21 cellular contexts compared by ENCODE assay signal in genomic region chr2:42947809-42948595, GRCh38.
DNase-seq lines count a peak whose midpoint lies in the region; ATAC-seq, FAIRE-seq and TF ChIP-seq lines count a peak whose summit lies in the region.
"Had no signal": no experiment of that assay in that cellular context is flagged by ENCODE, and none has a peak within 500 bp of the region (broad histone marks: within the 10 kb centered on the region; RNA-seq: fewer than 3 reads in every experiment).

No MANE protein-coding gene starts in this region.

- no peaks in the 10 kb centered on the region for H3K9me3 Mint-ChIP-seq in Caco-2 (ENCODE audit: unreplicated experiment)
- H3K9me3 Mint-ChIP-seq in progenitor cell of endocrine pancreas (ENCODE audit: low read depth): peaks cover 3% of the 10 kb centered on the region
- H3K9me3 Mint-ChIP-seq: activated CD4-positive, alpha-beta T cell treated with anti-CD3 and anti-CD28 coated beads, Interleukin-2, amount 10 ng/mL, durations not matched to agents 24 days and 14 days; activated naive CD4-positive, alpha-beta T cell treated with anti-CD3 and anti-CD28 coated beads for 36 hours; activated T-cell treated with anti-CD3 and anti-CD28 coated beads, Interleukin-2, amount 50 U/mL, for 4 hours; CD8-positive, alpha-beta memory T cell had no signal

- no peak overlapping the region for H2BK20ac ChIP-seq in H1 (ENCODE audit: low read length)

- H3K36me3 ChIP-seq in Caco-2 (ENCODE audit: control insufficient read depth, insufficient read depth, low read length) (no peaks in the 10 kb centered on the region), H1 (ENCODE audit: control insufficient read depth in 2 of 4, insufficient read depth in 4 of 4, low read length in 3 of 4) (no peaks in the 10 kb centered on the region), upper lobe of left lung (no peaks in the 10 kb centered on the region)
- H3K36me3 ChIP-seq: lower lobe of right lung, prostate gland, tibial nerve had no signal

- no peak overlapping the region for H4K8ac ChIP-seq in H1 (ENCODE audit: extremely low read depth, insufficient read depth, low read length)

- BruUV-seq in Caco-2 (replicated peaks; lab: Mats Ljungman, UMichigan): no TSS peak

- H3K4me3 ChIP-seq in Caco-2 (ENCODE audit: low read depth, low read length): no peak overlapping the region
- H3K4me3 ChIP-seq in HL-60 (replicated peaks; ENCODE audit: insufficient read depth, low read length): no peak overlapping the region
- H3K4me3 ChIP-seq in H1 (ENCODE audit: extremely low read depth in 1 of 4, insufficient read depth in 2 of 4, low read depth in 3 of 4, low read length in 4 of 4): no peak overlapping the region
- no peak overlapping the region for H3K4me3 ChIP-seq in upper lobe of left lung
- H3K4me3 ChIP-seq: lower lobe of right lung, prostate gland, tibial nerve had no signal

- POLR2A ChIA-PET in Caco-2 (lab: Charles Lee) (interaction anchor here (0.5 kb wide), 1 partner anchor 23 kb away, joined by 3 read pairs; no protein-coding TSS in a partner anchor), H1 (lab: Charles Lee; ENCODE audit: partially characterized antibody) (interaction anchor here (0.8 kb wide), 1 partner anchor 137 kb away, joined by 3 read pairs; no protein-coding TSS in a partner anchor)

- no peak overlapping the region for H2AFZ ChIP-seq in H1 (ENCODE audit: low read length)

- intact Hi-C loops in Caco-2 (cut with micrococcal nuclease; ENCODE audit: unreplicated experiment): loop anchor here (1.0 to 10.0 kb wide), 7 partner anchors 26 to 594 kb away; no protein-coding TSS in a partner anchor

- H3K14ac ChIP-seq in H1 (ENCODE audit: insufficient read length): no peak overlapping the region

- no peaks in the 10 kb centered on the region for H3K27me3 ChIP-seq in Caco-2 (replicated peaks; ENCODE audit: control insufficient read depth, insufficient read depth, low read length)
- no peaks in the 10 kb centered on the region for H3K27me3 ChIP-seq in HL-60 (ENCODE audit: insufficient read depth, poor library complexity, severe bottlenecking)
- H3K27me3 ChIP-seq in H1 (replicated peaks in 1 of 4; ENCODE audit: control insufficient read depth in 3 of 4, extremely low read depth in 1 of 4, insufficient read depth in 3 of 4, low read length in 3 of 4): no peaks in the 10 kb centered on the region
- H3K27me3 ChIP-seq in upper lobe of left lung: no peaks in the 10 kb centered on the region
- H3K27me3 ChIP-seq: tibial nerve had no signal

- no peaks in the 10 kb centered on the region for H3K23me2 ChIP-seq in H1 (ENCODE audit: low read depth, low read length)

- no peak for TF ChIP-seq CTCF in Caco-2 (IDR thresholded peaks at IDR 0.05; ENCODE audit: insufficient read depth in 1 of 2, low read depth in 1 of 2, low read length in 1 of 2, severe bottlenecking in 1 of 2, unreplicated experiment in 1 of 2)
- TF ChIP-seq CTCF in HL-60 (IDR thresholded peaks at IDR 0.05; ENCODE audit: insufficient read depth, low read length): no peak
- TF ChIP-seq CTCF in H1 (IDR thresholded peaks at IDR 0.05; ENCODE audit: control extremely low read depth in 1 of 3, insufficient read depth in 1 of 3, low read depth in 1 of 3, low read length in 3 of 3): no peak
- no peak for TF ChIP-seq CTCF in progenitor cell of endocrine pancreas (IDR thresholded peaks at IDR 0.05; ENCODE audit: unreplicated experiment)
- TF ChIP-seq CTCF in upper lobe of left lung (IDR thresholded peaks at IDR 0.05): no peak

- ATAC-seq in GM21526 (IDR thresholded peaks at IDR 0.05; ENCODE audit: low FRiP score, unreplicated experiment) (no peak), upper lobe of left lung (ENCODE audit: low FRiP score in 2 of 2) (no peak), HG03159 (IDR thresholded peaks at IDR 0.05; ENCODE audit: unreplicated experiment) (no peak)
- ATAC-seq: activated T-cell treated with anti-CD3 and anti-CD28 coated beads, Interleukin-2, amount 50 U/mL, for 4 hours; lower lobe of right lung had no signal

- TF ChIP-seq EP300 in H1 (IDR thresholded peaks at IDR 0.05; ENCODE audit: borderline replicate concordance in 1 of 2, low read depth in 2 of 2, low read length in 2 of 2) (no peak), upper lobe of left lung (IDR thresholded peaks at IDR 0.05) (no peak)

- no peak overlapping the region for H3K9ac ChIP-seq in H1 (replicated peaks in 1 of 4; ENCODE audit: extremely low read depth in 1 of 4, low read depth in 3 of 4, low read length in 3 of 4)

- H3K4me3 Mint-ChIP-seq in Caco-2 (ENCODE audit: unreplicated experiment) (no peak overlapping the region), progenitor cell of endocrine pancreas (ENCODE audit: low read depth) (no peak overlapping the region)
- H3K4me3 Mint-ChIP-seq: activated CD4-positive, alpha-beta T cell treated with anti-CD3 and anti-CD28 coated beads, Interleukin-2, amount 10 ng/mL, durations not matched to agents 24 days and 14 days; activated naive CD4-positive, alpha-beta T cell treated with anti-CD3 and anti-CD28 coated beads for 36 hours; activated T-cell treated with anti-CD3 and anti-CD28 coated beads, Interleukin-2, amount 50 U/mL, for 4 hours; CD8-positive, alpha-beta memory T cell had no signal

- no peaks in the 10 kb centered on the region for H4K20me1 ChIP-seq in H1 (replicated peaks in 1 of 2; ENCODE audit: control insufficient read depth in 1 of 2, insufficient read depth in 2 of 2, low read length in 2 of 2)

- H2BK120ac ChIP-seq in H1 (replicated peaks; ENCODE audit: low read depth, low read length): no peak overlapping the region

- H3K79me2 ChIP-seq in H1 (ENCODE audit: control insufficient read depth in 1 of 2, insufficient read depth in 2 of 2, low read length in 2 of 2): no peaks in the 10 kb centered on the region

- H4K91ac ChIP-seq in H1 (replicated peaks; ENCODE audit: insufficient read length, low read length): no peak overlapping the region

- peak overlapping the region; percentile 92; the same call in 1 of the 2 replicates for H2BK15ac ChIP-seq in H1 (ENCODE audit: low read length)

- DNase-seq in Caco-2 (no peak), HL-60 (ENCODE audit: low read depth in 1 of 2, low spot score in 1 of 2) (no peak), H1 (ENCODE audit: low read depth in 1 of 2, low spot score in 2 of 2) (no peak), progenitor cell of endocrine pancreas (ENCODE audit: low spot score, unreplicated experiment) (no peak), upper lobe of left lung (no peak)
- DNase-seq: activated CD4-positive, alpha-beta T cell treated with anti-CD3 and anti-CD28 coated beads, Interleukin-2, amount 10 ng/mL, durations not matched to agents 24 days and 14 days; activated naive CD4-positive, alpha-beta T cell treated with anti-CD3 and anti-CD28 coated beads for 36 hours; activated T-cell treated with anti-CD3 and anti-CD28 coated beads, Interleukin-2, amount 50 U/mL, for 4 hours; CD8-positive, alpha-beta memory T cell; cortex of kidney; DMS53; H7; lower lobe of right lung; NCI-H1694 treated with DMSO at 0.1 percent for 48 hours; NCI-H2171; NCI-H524 had no signal

- no peak for TF ChIP-seq RAD21 in H1 (IDR thresholded peaks at IDR 0.05 in 1 of 2, conservative IDR thresholded peaks at IDR 0.05 in 1 of 2; ENCODE audit: low read depth in 2 of 2, low read length in 2 of 2)

- H3K9me3 ChIP-seq in Caco-2 (no peaks in the 10 kb centered on the region), H1 (ENCODE audit: insufficient read depth in 2 of 2, low read depth in 1 of 2, low read length in 1 of 2) (no peaks in the 10 kb centered on the region), upper lobe of left lung (no peaks in the 10 kb centered on the region)
- H3K9me3 ChIP-seq: lower lobe of right lung, prostate gland, tibial nerve had no signal

- no peak overlapping the region for H3K4me2 ChIP-seq in H1 (ENCODE audit: insufficient read depth in 1 of 2, low read depth in 2 of 2, low read length in 2 of 2)

- peak overlapping the region; percentile 82; the same call in 1 of the 2 replicates for H2AK5ac ChIP-seq in H1 (ENCODE audit: low read depth, low read length)

- no peak overlapping the region for H2BK5ac ChIP-seq in H1 (ENCODE audit: low read depth, low read length)

- H3K27ac ChIP-seq in HL-60 (replicated peaks): 0 out of 2 replicates have a peak overlapping the region, but pooled peaks have one; percentile 7
- H3K27ac ChIP-seq in H1 (ENCODE audit: low read depth, low read length): no peak overlapping the region
- H3K27ac ChIP-seq in upper lobe of left lung: no peak overlapping the region
- H3K27ac ChIP-seq: lower lobe of right lung, prostate gland had no signal

- no peak for FAIRE-seq in H1 (lab: Jason Lieb, UNC)
- FAIRE-seq: RCC 7860 had no signal

- H3K4me1 ChIP-seq in Caco-2: peaks cover 56% of the 10 kb centered on the region
- H3K4me1 ChIP-seq in H1 (replicated peaks in 1 of 4; ENCODE audit: control insufficient read depth in 3 of 4, insufficient read depth in 4 of 4, low read length in 3 of 4): peaks cover 0 to 6% (median 0%) of the 10 kb centered on the region in 4 experiments; a peak in 3 of 7 replicates
- peaks cover 19 to 30% (median 24%) of the 10 kb centered on the region in 4 donors for H3K4me1 ChIP-seq in upper lobe of left lung
- H3K4me1 ChIP-seq: prostate gland had no signal

- peaks cover 54% of the 10 kb centered on the region for H3K4me1 Mint-ChIP-seq in Caco-2 (ENCODE audit: low read depth, unreplicated experiment)
- H3K4me1 Mint-ChIP-seq in progenitor cell of endocrine pancreas (ENCODE audit: low read depth): peaks cover 31% of the 10 kb centered on the region
- H3K4me1 Mint-ChIP-seq: CD8-positive, alpha-beta memory T cell had no signal

- H4K5ac ChIP-seq in H1 (ENCODE audit: insufficient read length, low read depth, low read length): no peak overlapping the region

- 88% methylated on average over 2 of the region's 2 CpGs; no CpG with 5 or more reads in 1 of the 2 experiments for WGBS in H1 (ENCODE audit: extremely low coverage in 1 of 2, insufficient coverage in 1 of 2, insufficient read length in 1 of 2, insufficient replicate concordance in 2 of 2, low coverage in 1 of 2, low lambda C conversion rate in 2 of 2, missing lambda C conversion rate in 1 of 2), 2 experiments
- WGBS in upper lobe of left lung, 2 donors: 90 to 92% methylated on average over 2 of the region's 2 CpGs

- TF ChIP-seq POLR2A in H1 (IDR thresholded peaks at IDR 0.05; ENCODE audit: control extremely low read depth in 1 of 2, low read depth in 2 of 2, low read length in 2 of 2): no peak
- no peak for TF ChIP-seq POLR2A in upper lobe of left lung (IDR thresholded peaks at IDR 0.05)

- no peak overlapping the region for H3K4ac ChIP-seq in H1 (replicated peaks; ENCODE audit: insufficient read length, low read depth, low read length)

- H3K79me1 ChIP-seq in H1 (ENCODE audit: low read depth, low read length): no peaks in the 10 kb centered on the region

- H3K56ac ChIP-seq in H1 (replicated peaks; ENCODE audit: insufficient read length, low read depth, low read length): no peak overlapping the region

- H3K27me3 Mint-ChIP-seq in Caco-2 (ENCODE audit: insufficient read depth, unreplicated experiment) (no peaks in the 10 kb centered on the region), progenitor cell of endocrine pancreas (no peaks in the 10 kb centered on the region)

- no peak overlapping the region for H3K18ac ChIP-seq in H1 (ENCODE audit: extremely low read depth, low read length)

- H3K36me3 Mint-ChIP-seq in Caco-2 (ENCODE audit: insufficient read depth, unreplicated experiment) (peaks cover 3% of the 10 kb centered on the region), progenitor cell of endocrine pancreas (ENCODE audit: insufficient read depth) (no peaks in the 10 kb centered on the region)

- CTCF ChIA-PET in Caco-2 (lab: Charles Lee): interaction anchor here (0.5 to 2.5 kb wide), 10 partner anchors 19 to 536 kb away, joined by 3 to 12 read pairs (median 5); partner anchors contain the start of gene ZFP36L2
- CTCF ChIA-PET in H1 (lab: Charles Lee; ENCODE audit: partially characterized antibody): interaction anchor here (0.6 to 9.4 kb wide), 52 partner anchors 8 to 608 kb away, joined by 3 to 217 read pairs (median 4); no protein-coding TSS in a partner anchor

- H2BK12ac ChIP-seq in H1 (ENCODE audit: low read depth, low read length): no peak overlapping the region; the same call in 1 of the 2 replicates

- H3K23ac ChIP-seq in H1 (ENCODE audit: insufficient read length): no peak overlapping the region

- peak overlapping the region; percentile 55 for H3K27ac Mint-ChIP-seq in Caco-2 (ENCODE audit: unreplicated experiment)
- H3K27ac Mint-ChIP-seq in progenitor cell of endocrine pancreas: peak overlapping the region; percentile 73
- H3K27ac Mint-ChIP-seq: activated CD4-positive, alpha-beta T cell treated with anti-CD3 and anti-CD28 coated beads, Interleukin-2, amount 10 ng/mL, durations not matched to agents 24 days and 14 days; activated naive CD4-positive, alpha-beta T cell treated with anti-CD3 and anti-CD28 coated beads for 36 hours; CD8-positive, alpha-beta memory T cell had no signal
